ENCODE assay signal across 8 cellular contexts in the genomic region with DNA sequence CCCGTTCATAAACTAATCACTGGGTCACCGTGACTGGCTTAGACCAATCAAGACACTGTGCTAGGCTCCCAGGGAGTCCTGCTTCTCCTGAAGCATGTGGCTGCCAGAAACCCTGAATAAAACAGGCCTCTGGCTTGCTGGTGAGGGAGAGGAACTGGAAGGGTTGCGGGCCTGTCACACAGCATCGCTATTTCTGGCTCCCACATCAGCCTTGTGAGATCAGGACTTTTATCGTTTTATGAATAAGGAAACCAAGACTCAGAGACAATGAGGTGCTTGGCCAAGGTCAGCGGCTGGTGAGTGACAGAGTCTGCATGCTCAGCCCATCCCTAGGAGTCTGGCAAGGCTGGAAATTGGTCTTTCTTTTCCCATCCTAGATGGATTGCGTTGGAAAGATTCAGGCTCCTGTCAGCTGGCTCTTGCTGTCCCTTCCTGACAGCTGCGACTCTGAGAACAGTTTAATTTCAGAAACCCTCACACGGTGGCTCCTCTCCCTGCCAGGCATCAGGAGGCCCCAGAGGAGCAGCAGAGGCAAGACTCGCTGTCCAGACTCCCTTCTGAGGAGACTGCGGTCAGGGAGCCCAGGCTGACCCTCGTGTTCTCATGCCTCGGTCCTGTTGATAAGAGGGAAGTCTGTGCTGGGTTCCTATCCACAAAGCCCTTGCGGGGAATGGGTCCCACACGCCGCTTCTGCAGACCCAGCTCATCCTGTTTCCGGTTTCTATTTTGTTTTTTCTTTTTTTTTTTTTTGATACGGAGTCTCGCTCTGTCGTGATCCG.
DNase-seq lines count a peak whose midpoint lies in the region; ATAC-seq and TF ChIP-seq lines count a peak whose summit lies in the region.

No MANE protein-coding gene starts in this region.

- peaks cover 44% of the 10 kb centered on the region for H3K4me1 Mint-ChIP-seq in activated CD8-positive, alpha-beta memory T cell treated with anti-CD3 and anti-CD28 coated beads, Interleukin-2, amount 10 ng/mL, durations not matched to agents 7 days and 5 days

- DNase-seq in activated T-cell treated with anti-CD3 and anti-CD28 coated beads for 48 hours (ENCODE audit: low read depth) = peak; percentile 10
- no peak for DNase-seq in activated T-cell treated with anti-CD3 and anti-CD28 coated beads, Interleukin-2, amount 50 U/mL, for 1 hour
- no peak for DNase-seq in activated CD8-positive, alpha-beta memory T cell treated with anti-CD3 and anti-CD28 coated beads, Interleukin-2, amount 10 ng/mL, durations not matched to agents 7 days and 5 days
- peak; percentile 12 for DNase-seq in iris pigment epithelial cell (ENCODE audit: low read depth)
- DNase-seq in transverse colon = peak; percentile 68
- DNase-seq in MG63 = no peak
- DNase-seq in DMS79 treated with DMSO at 0.1 percent for 48 hours (lab: John Stamatoyannopoulos, UW) = no peak

- H3K27ac ChIP-seq in transverse colon = peak overlapping the region; percentile 70 to 87 (median 78)

- TF ChIP-seq CTCF in transverse colon (IDR thresholded peaks at IDR 0.05) = no peak

- H3K36me3 Mint-ChIP-seq in activated CD8-positive, alpha-beta memory T cell treated with anti-CD3 and anti-CD28 coated beads, Interleukin-2, amount 10 ng/mL, durations not matched to agents 7 days and 5 days = peaks cover 5% of the 10 kb centered on the region

- peaks cover 2% of the 10 kb centered on the region for H3K27me3 Mint-ChIP-seq in activated CD8-positive, alpha-beta memory T cell treated with anti-CD3 and anti-CD28 coated beads, Interleukin-2, amount 10 ng/mL, durations not matched to agents 7 days and 5 days

- ATAC-seq in activated CD8-positive, alpha-beta memory T cell treated with anti-CD3 and anti-CD28 coated beads, Interleukin-2, amount 10 ng/mL, durations not matched to agents 7 days and 5 days = peak; percentile 5
- ATAC-seq in HG03460 (IDR thresholded peaks at IDR 0.05; ENCODE audit: unreplicated experiment) = no peak

- CTCF ChIA-PET in activated CD8-positive, alpha-beta memory T cell treated with anti-CD3 and anti-CD28 coated beads, Interleukin-2, amount 10 ng/mL, durations not matched to agents 7 days and 5 days (lab: Charles Lee) = interaction anchor here (1.7 to 4.3 kb wide), 2 partner anchors 27 to 35 kb away, joined by 5 to 21 read pairs; no protein-coding TSS in a partner anchor

- no peak for TF ChIP-seq EP300 in transverse colon (IDR thresholded peaks at IDR 0.05; ENCODE audit: low read depth)

- peaks cover 3% of the 10 kb centered on the region for H3K9me3 Mint-ChIP-seq in activated CD8-positive, alpha-beta memory T cell treated with anti-CD3 and anti-CD28 coated beads, Interleukin-2, amount 10 ng/mL, durations not matched to agents 7 days and 5 days (ENCODE audit: low read depth)

- no peaks in the 10 kb centered on the region for H3K27me3 ChIP-seq in transverse colon
- H3K27me3 ChIP-seq in MG63 = no peaks in the 10 kb centered on the region

- H3K4me3 Mint-ChIP-seq in activated CD8-positive, alpha-beta memory T cell treated with anti-CD3 and anti-CD28 coated beads, Interleukin-2, amount 10 ng/mL, durations not matched to agents 7 days and 5 days = peak overlapping the region; percentile 47

- TF ChIP-seq POLR2A in transverse colon (IDR thresholded peaks at IDR 0.05) = peak; percentile 17

- 25 to 33% methylated on average over 3 to 21 of the region's 21 CpGs for WGBS in transverse colon (ENCODE audit: low coverage in 1 of 2), 2 donors

- no peaks in the 10 kb centered on the region for H3K36me3 ChIP-seq in transverse colon
- no peaks in the 10 kb centered on the region for H3K36me3 ChIP-seq in MG63

- H3K27ac Mint-ChIP-seq in activated CD8-positive, alpha-beta memory T cell treated with anti-CD3 and anti-CD28 coated beads, Interleukin-2, amount 10 ng/mL, durations not matched to agents 7 days and 5 days = peak overlapping the region; percentile 89

- intact Hi-C loops in transverse colon (cut with DNase I; ENCODE audit: low total_unique reads) = no loop called here

- in situ Hi-C loops in transverse colon (cut with MboI; ENCODE audit: low pct_ligation_motif_present in 1 of 4, low pct_unique_long_range_greater_than_20kb in 1 of 4, low sequenced_read_pairs in 3 of 4) = no loop called here

- H3K4me3 ChIP-seq in transverse colon (peak overlapping the region in 3 of 4 donors; percentile 21 to 43 (median 28)), MG63 (no peak overlapping the region)

- no peaks in the 10 kb centered on the region for H3K9me3 ChIP-seq in transverse colon
- peaks cover 9% of the 10 kb centered on the region for H3K9me3 ChIP-seq in MG63

- H3K4me1 ChIP-seq in transverse colon = peaks cover 5 to 24% (median 17%) of the 10 kb centered on the region in 4 donors

Comparison
In these comparisons a context has a peak if more than half of its experiments do, and no peak if none do; other contexts are left out.
1. DNase-seq: peak in activated T-cell treated with anti-CD3 and anti-CD28 coated beads for 48 hours (single experiment), iris pigment epithelial cell (single experiment) and transverse colon (single experiment); none in activated T-cell treated with anti-CD3 and anti-CD28 coated beads, Interleukin-2, amount 50 U/mL, for 1 hour (single experiment), activated CD8-positive, alpha-beta memory T cell treated with anti-CD3 and anti-CD28 coated beads, Interleukin-2, amount 10 ng/mL, durations not matched to agents 7 days and 5 days (single experiment), MG63 (single experiment) and DMS79 treated with DMSO at 0.1 percent for 48 hours (single experiment).